11 cellular contexts compared by ENCODE assay signal in genomic region chr20:676315-676937, GRCh38. TPM values are rescaled to one million over a fixed set of nuclear protein-coding genes. Genes with fewer than 3 reads are reported as not detected.
DNase-seq lines count a peak whose midpoint lies in the region; ATAC-seq and TF ChIP-seq lines count a peak whose summit lies in the region.
"Had no signal": no experiment of that assay in that cellular context is flagged by ENCODE, and none has a peak within 500 bp of the region (broad histone marks: within the 10 kb centered on the region; RNA-seq: fewer than 3 reads in every experiment).

No MANE protein-coding gene starts in this region.

- H3K36me3 ChIP-seq in osteoblast (ENCODE audit: insufficient read depth, low read length), result no peaks in the 10 kb centered on the region
- H3K36me3 ChIP-seq: neutrophil, vagina had no signal

- H4K20me1 ChIP-seq in osteoblast (ENCODE audit: insufficient read depth, low read length), result peaks cover 6% of the 10 kb centered on the region

- no peak overlapping the region for H2AFZ ChIP-seq in osteoblast (ENCODE audit: low read length)

- H3K4me3 ChIP-seq in dorsolateral prefrontal cortex (peak overlapping the region in 56 of 59 donors; percentile 26 to 69 (median 50)), osteoblast (ENCODE audit: insufficient read depth, low read length) (no peak overlapping the region)
- H3K4me3 ChIP-seq: vagina had no signal

- DNase-seq in NCI-H524 (lab: John Stamatoyannopoulos, UW) (peak; percentile 57 to 83), NCI-H524 treated with DMSO at 0.1 percent for 48 hours (lab: John Stamatoyannopoulos, UW) (no peak), NCI-H1694 treated with DMSO at 0.1 percent for 48 hours (lab: John Stamatoyannopoulos, UW) (peak; percentile 13), dorsolateral prefrontal cortex (no peak), osteoblast (ENCODE audit: insufficient read length, low spot score, missing footprints) (peak; percentile 67), GDM1 (lab: John Stamatoyannopoulos, UW) (no peak)

- intact Hi-C loops in dorsolateral prefrontal cortex (cut with DNase I), result no loop called here

- TF ChIP-seq CTCF in dorsolateral prefrontal cortex (IDR thresholded peaks at IDR 0.05 in 54 of 56, conservative IDR thresholded peaks at IDR 0.05 in 2 of 56; ENCODE audit: low read depth in 1 of 56, partially characterized antibody in 56 of 56) (no peak), osteoblast (IDR thresholded peaks at IDR 0.05; ENCODE audit: extremely low read depth, low read depth, low read length) (no peak)

- no peaks in the 10 kb centered on the region for H3K4me1 ChIP-seq in osteoblast (ENCODE audit: insufficient read depth, low read length)

- ATAC-seq in HG02763 (IDR thresholded peaks at IDR 0.05; ENCODE audit: unreplicated experiment) (no peak), GM18517 (IDR thresholded peaks at IDR 0.05; ENCODE audit: unreplicated experiment) (no peak)

- H3K4me2 ChIP-seq in osteoblast (ENCODE audit: insufficient read depth, low read length), result no peak overlapping the region

- peak overlapping the region in 3 of 59 donors; percentile 36 to 62 (median 44) for H3K27ac ChIP-seq in dorsolateral prefrontal cortex
- H3K27ac ChIP-seq in osteoblast (ENCODE audit: low read depth, low read length), result no peak overlapping the region
- H3K27ac ChIP-seq: neutrophil, vagina had no signal

- H3K27me3 ChIP-seq in dorsolateral prefrontal cortex (peaks cover 0 to 56% (median 4%) of the 10 kb centered on the region in 45 donors), osteoblast (ENCODE audit: insufficient read depth, low read length) (peaks cover 63% of the 10 kb centered on the region)

- H3K9me3 ChIP-seq in osteoblast (ENCODE audit: low read depth, low read length), result no peaks in the 10 kb centered on the region
- H3K9me3 ChIP-seq: neutrophil, vagina had no signal

- no peaks in the 10 kb centered on the region for H3K79me2 ChIP-seq in osteoblast (ENCODE audit: insufficient read depth, low read length)

RNA-seq across cellular contexts. Expression of gene SCRT2, which starts 0.8 kb away (rescaled TPM):
- total RNA-seq in dorsolateral prefrontal cortex (1 to 10 TPM in 114 of 120 experiments, under 1 TPM in 6; 0.60 to 6.8 (median 2.2) TPM), osteoblast (not detected in 2 replicates)
- total RNA-seq: activated T-helper 1 cell treated with anti-CD3 and anti-CD28 coated beads, Interleukin-12 subunit alpha, Interleukin-12 subunit beta, Interleukin-2, Interleukin-4 antibody, amounts not matched to agents 30 ng/mL and 10 ng/mL and 1 ng/mL, durations not matched to agents 14 hours and 24 hours and 36 hours; vagina had no signal

RNA-seq across cellular contexts. Expression of gene SRXN1, which starts 23.4 kb away (rescaled TPM):
- total RNA-seq in dorsolateral prefrontal cortex, result 10 to 100 TPM; 14.4 to 47.4 (median 30.2) TPM
- 60.1 and 65.1 TPM in 2 replicates for total RNA-seq in osteoblast

Comparison
In these comparisons a context has a peak if more than half of its experiments do, and no peak if none do; other contexts are left out.
1. DNase-seq: peak in NCI-H524 (2 of 2), NCI-H1694 treated with DMSO at 0.1 percent for 48 hours (single experiment) and osteoblast (single experiment); none in NCI-H524 treated with DMSO at 0.1 percent for 48 hours (single experiment), dorsolateral prefrontal cortex (0 of 10) and GDM1 (single experiment).